ENCODE assay signal across 2 cellular contexts in the genomic region with DNA sequence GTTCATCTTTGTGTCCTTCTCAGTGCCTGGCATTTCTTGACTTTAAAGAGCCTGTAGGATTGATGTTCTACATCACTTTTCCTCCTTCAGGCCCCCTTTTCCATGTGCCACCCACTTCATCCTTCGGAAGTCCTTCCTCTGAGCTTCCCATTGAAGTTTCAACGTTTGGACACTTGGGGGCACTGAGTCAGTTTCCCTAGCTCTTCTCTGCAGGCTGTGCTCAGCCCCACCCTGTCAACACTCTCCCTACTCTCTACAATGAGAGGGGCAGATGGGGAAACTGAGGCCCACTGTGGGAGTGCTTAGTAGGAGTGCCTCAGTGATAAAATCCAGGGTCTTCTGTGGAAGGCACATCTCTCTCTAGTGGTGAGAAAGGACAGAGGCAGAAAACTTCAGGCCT.
TF ChIP-seq lines count a peak whose summit lies in the region.

No MANE protein-coding gene starts in this region.

TF ChIP-seq in A549, 52 proteins besides CTCF, POLR2A, EP300 and RAD21:
- TF ChIP-seq JUN (IDR thresholded peaks at IDR 0.05) (no peak), CHD4 (IDR thresholded peaks at IDR 0.05; ENCODE audit: borderline replicate concordance) (no peak), CBX2 (IDR thresholded peaks at IDR 0.05; ENCODE audit: borderline replicate concordance, low read depth) (no peak), RARB (CRISPR knock-in tag; IDR thresholded peaks at IDR 0.05) (no peak), POLR2AphosphoS2 (conservative IDR thresholded peaks at IDR 0.05; ENCODE audit: low read length) (no peak), HOXB13 (CRISPR knock-in tag; IDR thresholded peaks at IDR 0.05; ENCODE audit: low read depth) (no peak), CEBPB (IDR thresholded peaks at IDR 0.05) (no peak), RFX5 (IDR thresholded peaks at IDR 0.05) (no peak), KDM1A (IDR thresholded peaks at IDR 0.05; ENCODE audit: low read depth) (no peak), MAZ (IDR thresholded peaks at IDR 0.05; ENCODE audit: borderline replicate concordance, low read depth, low read length) (no peak), FOXS1 (CRISPR knock-in tag; IDR thresholded peaks at IDR 0.05) (no peak), ZC3H11A (IDR thresholded peaks at IDR 0.05) (no peak)

TF ChIP-seq in endothelial cell of umbilical vein, 7 proteins besides CTCF, POLR2A, EP300 and RAD21:
- TF ChIP-seq POLR2AphosphoS5 (IDR thresholded peaks at IDR 0.05; ENCODE audit: insufficient read depth, low read depth, low read length): no peak
- TF ChIP-seq FOS (IDR thresholded peaks at IDR 0.05; ENCODE audit: borderline replicate concordance, insufficient read depth, low read length): no peak
- no peak for TF ChIP-seq MYC (IDR thresholded peaks at IDR 0.05; ENCODE audit: low read depth, low read length)
- TF ChIP-seq MAX (IDR thresholded peaks at IDR 0.05; ENCODE audit: insufficient read depth, insufficient read length): no peak
- TF ChIP-seq JUN (IDR thresholded peaks at IDR 0.05; ENCODE audit: borderline replicate concordance, insufficient read depth, insufficient read length, low read depth): no peak
- no peak for TF ChIP-seq GATA2 (IDR thresholded peaks at IDR 0.05; ENCODE audit: insufficient read depth, insufficient read length, low read depth, low read length)
- no peak for TF ChIP-seq EZH2 (IDR thresholded peaks at IDR 0.05; ENCODE audit: borderline replicate concordance, low read depth, low read length, severe bottlenecking)
